In genomic region chr5:52799983-52800393, GRCh38 we compare ENCODE assay signal across 8 cellular contexts. TPM values are rescaled to one million over a fixed set of nuclear protein-coding genes. Genes with fewer than 3 reads are reported as not detected.
A peak's percentile ranks its signal among the peaks of the same experiment; 100 is the strongest.
DNase-seq lines count a peak whose midpoint lies in the region; ATAC-seq and TF ChIP-seq lines count a peak whose summit lies in the region.

No MANE protein-coding gene starts in this region.

- H3K36me3 ChIP-seq in Caco-2 (ENCODE audit: control insufficient read depth, insufficient read depth, low read length): no peaks in the 10 kb centered on the region

- H3K4me1 Mint-ChIP-seq in Caco-2 (ENCODE audit: low read depth, unreplicated experiment): peaks cover 38% of the 10 kb centered on the region
- peaks cover 36% of the 10 kb centered on the region for H3K4me1 Mint-ChIP-seq in memory B cell

- POLR2A ChIA-PET in Caco-2 (lab: Charles Lee): interaction anchor here (0.8 to 2.0 kb wide), 6 partner anchors 11 to 232 kb away, joined by 3 to 19 read pairs (median 8); partner anchors contain the start of genes ITGA1 and PELO

- no peaks in the 10 kb centered on the region for H3K27me3 Mint-ChIP-seq in Caco-2 (ENCODE audit: insufficient read depth, unreplicated experiment)
- no peaks in the 10 kb centered on the region for H3K27me3 Mint-ChIP-seq in memory B cell

- no TSS peak for BruUV-seq in Caco-2 (replicated peaks; lab: Mats Ljungman, UMichigan)

- peak overlapping the region; percentile 92 for H3K4me3 Mint-ChIP-seq in Caco-2 (ENCODE audit: unreplicated experiment)
- H3K4me3 Mint-ChIP-seq in memory B cell: peak overlapping the region; percentile 95

- H3K36me3 Mint-ChIP-seq in Caco-2 (ENCODE audit: insufficient read depth, unreplicated experiment) (peaks cover 35% of the 10 kb centered on the region), memory B cell (peaks cover 8% of the 10 kb centered on the region)

- peak overlapping the region; percentile 76 for H3K4me3 ChIP-seq in Caco-2 (ENCODE audit: low read depth, low read length)

- CTCF ChIA-PET in Caco-2 (lab: Charles Lee): interaction anchor here (0.6 to 2.1 kb wide), 5 partner anchors 10 to 191 kb away, joined by 3 to 23 read pairs (median 9); partner anchors contain the start of genes ITGA1 and PELO

- H3K9me3 Mint-ChIP-seq in Caco-2 (ENCODE audit: unreplicated experiment): no peaks in the 10 kb centered on the region
- H3K9me3 Mint-ChIP-seq in memory B cell: no peaks in the 10 kb centered on the region

- DNase-seq in Caco-2 (peak; percentile 95 to 96), HT1080 (ENCODE audit: low read depth) (peak; percentile 93), memory B cell (ENCODE audit: low spot score in 2 of 2) (peak; percentile 85 to 93)
- DNase-seq in NK-92 treated with Interleukin-12 subunit alpha and Interleukin-12 subunit beta, amount 100 ng/mL, for 24 hours (lab: John Stamatoyannopoulos, UW): peak; percentile 97
- DNase-seq in activated CD8-positive, alpha-beta memory T cell treated with anti-CD3 and anti-CD28 coated beads for 4 hours (ENCODE audit: low read depth in 2 of 2): peak; percentile 91 to 93
- peak; percentile 94 for DNase-seq in effector CD8-positive, alpha-beta T cell (lab: John Stamatoyannopoulos, UW)
- DNase-seq in stimulated activated CD8-positive, alpha-beta memory T cell treated with anti-CD3 and anti-CD28 coated beads, Interleukin-12 subunit alpha, Interleukin-12 subunit beta, amount 100 ng/mL, for 1 hour (ENCODE audit: low read depth): peak; percentile 94

- H3K9me3 ChIP-seq in Caco-2: no peaks in the 10 kb centered on the region

- peaks cover 46% of the 10 kb centered on the region for H3K4me1 ChIP-seq in Caco-2

- TF ChIP-seq CTCF in Caco-2 (IDR thresholded peaks at IDR 0.05; ENCODE audit: insufficient read depth in 1 of 2, low read depth in 1 of 2, low read length in 1 of 2, severe bottlenecking in 1 of 2, unreplicated experiment in 1 of 2): no peak

- H3K27me3 ChIP-seq in Caco-2 (replicated peaks; ENCODE audit: control insufficient read depth, insufficient read depth, low read length): no peaks in the 10 kb centered on the region

- intact Hi-C loops in Caco-2 (cut with micrococcal nuclease; ENCODE audit: unreplicated experiment): loop anchor here (1.0 kb wide), 2 partner anchors 13 to 65 kb away; partner anchors contain the start of genes ITGA1 and PELO

- H3K27ac Mint-ChIP-seq in Caco-2 (ENCODE audit: unreplicated experiment) (peak overlapping the region; percentile 50), memory B cell (peak overlapping the region; percentile 76)

- ATAC-seq in GM21381 (IDR thresholded peaks at IDR 0.05; ENCODE audit: unreplicated experiment) (peak; percentile 86), memory B cell (ENCODE audit: low read depth) (peak; percentile 87)

RNA-seq across cellular contexts. Expression of gene ITGA1, which starts 12.3 kb away (rescaled TPM):
- 26.4 and 27.4 TPM in 2 replicates for total RNA-seq in Caco-2 (2022)
- 2.5 and 5.6 TPM in 2 replicates for total RNA-seq in HT1080 (2014; rRNA removed; shearing (Covaris generic))
- polyA plus RNA-seq in HT1080 (2015; cell fraction: cytosol; rRNA removed): 1.4 and 4.5 TPM in 2 replicates
- polyA plus RNA-seq in HT1080 (2015; cell fraction: nucleus; rRNA removed): 7.3 and 7.5 TPM in 2 replicates

RNA-seq across cellular contexts. Expression of gene PELO, which starts 12.3 kb away (rescaled TPM):
- 25.9 and 26.7 TPM in 2 replicates for total RNA-seq in Caco-2 (2022)
- 22.2 and 22.5 TPM in 2 replicates for total RNA-seq in HT1080 (2014; rRNA removed; shearing (Covaris generic))
- polyA plus RNA-seq in HT1080 (2015; cell fraction: cytosol; rRNA removed): 11.9 and 12.3 TPM in 2 replicates
- polyA plus RNA-seq in HT1080 (2015; cell fraction: nucleus; rRNA removed): 12.5 and 15.2 TPM in 2 replicates

Comparison
In these comparisons a context has a peak if more than half of its experiments do, and no peak if none do; other contexts are left out.
1. Peak in every context shown above with its lines: DNase-seq, ATAC-seq and H3K4me3 ChIP-seq.